Comparison of ENCODE assay signal across 8 cellular contexts in genomic region chr1:212700597-212700891, GRCh38. TPM values are rescaled to one million over a fixed set of nuclear protein-coding genes. Genes with fewer than 3 reads are reported as not detected.
DNase-seq lines count a peak whose midpoint lies in the region; TF ChIP-seq lines count a peak whose summit lies in the region.

No MANE protein-coding gene starts in this region.

- H3K4me1 ChIP-seq in OCI-LY1 (ENCODE audit: insufficient read depth, low read length, severe bottlenecking): peaks cover 19% of the 10 kb centered on the region
- peaks cover 4% of the 10 kb centered on the region for H3K4me1 ChIP-seq in ovary (ENCODE audit: insufficient read depth)

- no peak for TF ChIP-seq EP300 in ovary (IDR thresholded peaks at IDR 0.05)

- no peaks in the 10 kb centered on the region for H3K9me2 ChIP-seq in OCI-LY1 (ENCODE audit: low read depth, low read length)

- H3K4me3 ChIP-seq in GM12864 (ENCODE audit: low read depth, low read length) (peak overlapping the region; percentile 64), OCI-LY1 (ENCODE audit: low read depth, low read length, poor library complexity, severe bottlenecking) (peak overlapping the region; percentile 58), epithelial cell of proximal tubule (ENCODE audit: low read depth, low read length) (peak overlapping the region; percentile 53), ovary (peak overlapping the region; percentile 56)

- H2AFZ ChIP-seq in OCI-LY1 (ENCODE audit: low read length): no peak overlapping the region

- peak overlapping the region; percentile 75 for H3K4me2 ChIP-seq in OCI-LY1 (ENCODE audit: low read length)

- H3K79me2 ChIP-seq in OCI-LY1 (ENCODE audit: insufficient read depth, low read length): no peaks in the 10 kb centered on the region

- TF ChIP-seq CTCF in GM12864 (IDR thresholded peaks at IDR 0.05; ENCODE audit: low read depth, low read length, missing control alignments): no peak
- TF ChIP-seq CTCF in OCI-LY1 (IDR thresholded peaks at IDR 0.05; ENCODE audit: low read length): no peak
- no peak for TF ChIP-seq CTCF in epithelial cell of proximal tubule (conservative IDR thresholded peaks at IDR 0.05; ENCODE audit: low read depth, low read length)
- TF ChIP-seq CTCF in ovary (IDR thresholded peaks at IDR 0.05): no peak

- H3K27ac ChIP-seq in OCI-LY1 (ENCODE audit: low read depth, low read length, poor library complexity, severe bottlenecking) (no peak overlapping the region), ovary (peak overlapping the region in 1 of 2 donors; percentile 12)

- DNase-seq in GM12864 (ENCODE audit: low read depth) (no peak), epithelial cell of proximal tubule (ENCODE audit: low read depth) (no peak), ovary (no peak), occipital lobe (lab: John Stamatoyannopoulos, UW) (no peak), GOT3 (lab: John Stamatoyannopoulos, UW) (no peak), DMS153 treated with DMSO at 0.1 percent for 48 hours (lab: John Stamatoyannopoulos, UW; ENCODE audit: unreplicated experiment) (no peak)
- no peak for DNase-seq in stimulated activated CD4-positive, alpha-beta T cell treated with anti-CD3 and anti-CD28 coated beads, Interleukin-12 subunit alpha, Interleukin-12 subunit beta, amount 100 ng/mL, for 4 hours

- H3K9me3 ChIP-seq in OCI-LY1 (ENCODE audit: low read length): no peaks in the 10 kb centered on the region
- no peaks in the 10 kb centered on the region for H3K9me3 ChIP-seq in ovary

- no peaks in the 10 kb centered on the region for H4K20me1 ChIP-seq in OCI-LY1 (ENCODE audit: insufficient read depth, low read length)

- no peaks in the 10 kb centered on the region for H3F3A ChIP-seq in OCI-LY1 (ENCODE audit: insufficient read depth, low read length)

- H3K36me3 ChIP-seq in OCI-LY1 (ENCODE audit: insufficient read depth, low read length) (no peaks in the 10 kb centered on the region), ovary (no peaks in the 10 kb centered on the region)

- no peak overlapping the region for H3K9ac ChIP-seq in OCI-LY1 (ENCODE audit: low read length)

- WGBS in ovary, 3 donors: 0 to 1% (median 1%) methylated on average over 16 of the region's 16 CpGs

- peaks cover 20% of the 10 kb centered on the region; the same call in 1 of the 2 replicates for H3K27me3 ChIP-seq in OCI-LY1 (ENCODE audit: insufficient read depth, low read length)
- H3K27me3 ChIP-seq in ovary: no peaks in the 10 kb centered on the region

- no peak for TF ChIP-seq POLR2A in ovary (IDR thresholded peaks at IDR 0.05)

- intact Hi-C loops in ovary (cut with DNase I): no loop called here

RNA-seq across cellular contexts. Expression of gene BATF3, which starts 0.9 kb away (rescaled TPM):
- total RNA-seq in epithelial cell of proximal tubule (2.5 TPM in 1 of 2 replicates, not detected in the other), ovary (1 to 10 TPM in 6 of 7 donors, under 1 TPM in 1; 0.71 to 4.2 (median 2.1) TPM), occipital lobe (8.0 TPM)
- polyA plus RNA-seq in ovary: 1 to 10 TPM in 1 of 2 donors, under 1 TPM in 1; 0.90 to 1.1 TPM
